Comparison of ENCODE assay signal across 22 cellular contexts in the genomic region with DNA sequence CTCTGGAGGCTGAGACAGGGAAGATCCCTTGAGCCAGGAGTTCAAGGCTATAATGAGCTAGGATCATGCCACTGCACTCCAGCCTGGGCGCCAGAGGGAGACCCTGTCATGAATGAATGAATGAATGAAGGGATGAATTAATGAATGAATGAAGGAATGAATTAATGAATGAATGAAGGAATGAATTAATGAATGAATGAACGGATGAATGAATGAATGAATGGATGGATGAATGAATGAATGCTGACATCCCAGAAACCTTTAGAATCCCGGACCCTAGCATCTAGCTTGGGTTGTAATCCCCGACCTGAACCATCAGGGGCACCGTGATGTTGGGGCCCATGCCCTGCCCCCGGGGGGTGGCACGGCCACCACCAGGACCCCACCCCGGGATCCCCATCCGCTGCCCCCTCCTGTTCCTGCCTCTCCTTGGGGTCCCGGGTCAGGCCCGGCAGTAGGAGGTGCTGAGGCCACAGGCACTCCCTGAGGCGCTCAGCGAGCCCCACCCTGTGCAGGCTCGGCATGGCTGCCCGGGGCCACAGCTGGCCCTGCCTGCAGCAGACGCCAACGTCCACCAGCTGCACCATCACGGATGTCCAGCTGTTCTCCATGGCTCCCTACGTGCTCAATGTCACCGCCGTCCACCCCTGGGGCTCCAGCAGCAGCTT. TPM values are rescaled to one million over a fixed set of nuclear protein-coding genes. Genes with fewer than 3 reads are reported as not detected.
DNase-seq lines count a peak whose midpoint lies in the region; ATAC-seq and TF ChIP-seq lines count a peak whose summit lies in the region.
"Had no signal": no experiment of that assay in that cellular context is flagged by ENCODE, and none has a peak within 500 bp of the region (broad histone marks: within the 10 kb centered on the region; RNA-seq: fewer than 3 reads in every experiment).

No MANE protein-coding gene starts in this region.

- H3K27ac Mint-ChIP-seq in endodermal cell, result no peak overlapping the region
- H3K27ac Mint-ChIP-seq: activated naive CD4-positive, alpha-beta T cell treated with anti-CD3 and anti-CD28 coated beads, Interleukin-2, amount 50 U/mL, for 72 hours; activated T-cell treated with anti-CD3 and anti-CD28 coated beads, Interleukin-2, amount 50 U/mL, for 72 hours; effector memory CD8-positive, alpha-beta T cell; memory B cell; natural killer cell treated with Interleukin-12 subunit alpha and Interleukin-12 subunit beta and Interleukin-15 and Interleukin-18, amount 100 ng/mL, for 72 hours; progenitor cell of endocrine pancreas had no signal

- DNase-seq in DMS53 (lab: John Stamatoyannopoulos, UW) (peak; percentile 52), DMS53 treated with DMSO at 0.1 percent for 48 hours (lab: John Stamatoyannopoulos, UW; ENCODE audit: unreplicated experiment) (no peak), SW480 (ENCODE audit: low spot score) (peak; percentile 39), neuronal stem cell (ENCODE audit: low spot score) (no peak), NCI-H1105 (lab: John Stamatoyannopoulos, UW) (no peak), endodermal cell (no peak)
- DNase-seq: SIG-M5 had no signal

- no peak overlapping the region for H3K4me3 Mint-ChIP-seq in endodermal cell
- H3K4me3 Mint-ChIP-seq: effector memory CD8-positive, alpha-beta T cell; T-helper 2 cell treated with Interferon-gamma antibody and Interleukin-4, amounts not matched to agents 5 μg/mL and 100 μg/mL, for 36 hours had no signal

- H4K8ac ChIP-seq in neuronal stem cell (ENCODE audit: low read depth, low read length), result no peak overlapping the region

- H3K36me3 ChIP-seq in neuronal stem cell (replicated peaks in 1 of 2; ENCODE audit: control insufficient read depth in 2 of 2, insufficient read depth in 2 of 2, low read length in 2 of 2) (no peaks in the 10 kb centered on the region), endodermal cell (ENCODE audit: control insufficient read depth, insufficient read depth, low read length) (no peaks in the 10 kb centered on the region)
- H3K36me3 ChIP-seq: BE2C, heart left ventricle had no signal

- WGBS in neuronal stem cell (ENCODE audit: extremely low coverage in 2 of 2, insufficient read length in 2 of 2, insufficient replicate concordance in 1 of 2), 2 donors, result 100% methylated on average over 1 of the region's 21 CpGs; no CpG with 5 or more reads in 1 of the 2 donors
- 81 to 82% methylated on average over 15 to 21 of the region's 21 CpGs for WGBS in endodermal cell (ENCODE audit: insufficient coverage in 1 of 2, insufficient read length in 1 of 2), 2 experiments

- no peak overlapping the region for H4K91ac ChIP-seq in neuronal stem cell (ENCODE audit: low read depth, low read length, poor library complexity)

- peak; percentile 43 for TF ChIP-seq POLR2A in GM19099 (IDR thresholded peaks at IDR 0.05; ENCODE audit: extremely low read depth, insufficient read length, low read depth)

- H3K4me2 ChIP-seq in neuronal stem cell (ENCODE audit: insufficient read depth, low read length, poor library complexity, severe bottlenecking), result no peak overlapping the region
- H3K4me2 ChIP-seq: smooth muscle cell had no signal

- H3K4me3 ChIP-seq in neuronal stem cell (ENCODE audit: low read length in 2 of 2) (no peak overlapping the region), endodermal cell (ENCODE audit: low read length) (no peak overlapping the region)
- H3K4me3 ChIP-seq: heart left ventricle, smooth muscle cell, testis had no signal

- no peaks in the 10 kb centered on the region for H3K4me1 Mint-ChIP-seq in endodermal cell

- H2BK120ac ChIP-seq in neuronal stem cell (ENCODE audit: low read depth, low read length), result peak overlapping the region; percentile 61

- H3K14ac ChIP-seq in neuronal stem cell (ENCODE audit: low read length), result peak overlapping the region; percentile 17

- H2AK5ac ChIP-seq in neuronal stem cell (ENCODE audit: low read depth, low read length), result peak overlapping the region; percentile 84

- no peaks in the 10 kb centered on the region for H3K27me3 ChIP-seq in neuronal stem cell (ENCODE audit: control insufficient read depth in 3 of 3, insufficient read depth in 3 of 3, low read depth in 1 of 3, low read length in 3 of 3)
- H3K27me3 ChIP-seq in endodermal cell (ENCODE audit: control insufficient read depth, insufficient read depth, low read length, poor library complexity, severe bottlenecking), result no peaks in the 10 kb centered on the region
- H3K27me3 ChIP-seq: BE2C, testis had no signal

- no peak for ATAC-seq in GM18907 (IDR thresholded peaks at IDR 0.05; ENCODE audit: unreplicated experiment)
- ATAC-seq: activated T-cell treated with anti-CD3 and anti-CD28 coated beads, Interleukin-2, amount 50 U/mL, for 72 hours; natural killer cell treated with Interleukin-12 subunit alpha and Interleukin-12 subunit beta and Interleukin-15 and Interleukin-18, amount 100 ng/mL, for 72 hours had no signal

- H3K27ac ChIP-seq in neuronal stem cell (replicated peaks; ENCODE audit: low read length), result no peak overlapping the region
- no peak overlapping the region for H3K27ac ChIP-seq in endodermal cell (ENCODE audit: low read depth, low read length)
- H3K27ac ChIP-seq: 22Rv1, heart left ventricle, testis had no signal

- no peak overlapping the region for H2BK12ac ChIP-seq in neuronal stem cell (ENCODE audit: low read length)

- H3K79me1 ChIP-seq in neuronal stem cell (ENCODE audit: low read depth, low read length), result no peaks in the 10 kb centered on the region

- no peak for TF ChIP-seq CTCF in endodermal cell (conservative IDR thresholded peaks at IDR 0.05)

- H3K9me3 ChIP-seq in neuronal stem cell (replicated peaks in 1 of 2; ENCODE audit: control insufficient read depth in 2 of 2, insufficient read depth in 1 of 2, low read depth in 1 of 2, low read length in 2 of 2), result peaks cover 0 to 2% of the 10 kb centered on the region in 2 donors
- no peaks in the 10 kb centered on the region for H3K9me3 ChIP-seq in endodermal cell (ENCODE audit: control insufficient read depth, low read length)
- H3K9me3 ChIP-seq: BE2C, heart left ventricle, testis had no signal

- H3K18ac ChIP-seq in neuronal stem cell (ENCODE audit: low read length), result peak overlapping the region; percentile 57

- H2AFZ ChIP-seq in neuronal stem cell (ENCODE audit: low read length), result peak overlapping the region; percentile 51

- peak overlapping the region; percentile 75 for H2BK15ac ChIP-seq in neuronal stem cell (ENCODE audit: low read length)

- H3K23ac ChIP-seq in neuronal stem cell (ENCODE audit: low read depth, low read length, poor library complexity), result peak overlapping the region; percentile 80

- no peaks in the 10 kb centered on the region for H3K9me3 Mint-ChIP-seq in endodermal cell
- H3K9me3 Mint-ChIP-seq: activated naive CD4-positive, alpha-beta T cell treated with anti-CD3 and anti-CD28 coated beads, Interleukin-2, amount 50 U/mL, for 72 hours; activated T-cell treated with anti-CD3 and anti-CD28 coated beads, Interleukin-2, amount 50 U/mL, for 72 hours; effector memory CD8-positive, alpha-beta T cell; memory B cell; natural killer cell treated with Interleukin-12 subunit alpha and Interleukin-12 subunit beta and Interleukin-15 and Interleukin-18, amount 100 ng/mL, for 72 hours; T-helper 2 cell treated with Interferon-gamma antibody and Interleukin-4, amounts not matched to agents 5 μg/mL and 100 μg/mL, for 36 hours had no signal

- H3K9ac ChIP-seq in neuronal stem cell (ENCODE audit: low read depth, low read length, poor library complexity) (peak overlapping the region; percentile 4), endodermal cell (ENCODE audit: extremely low read depth, low read length, poor library complexity, severe bottlenecking) (no peak overlapping the region)

- no peak overlapping the region for H3K4ac ChIP-seq in neuronal stem cell (ENCODE audit: low read length)

- peaks cover 5% of the 10 kb centered on the region for H3K27me3 Mint-ChIP-seq in endodermal cell (ENCODE audit: insufficient read depth)
- H3K27me3 Mint-ChIP-seq: natural killer cell treated with Interleukin-12 subunit alpha and Interleukin-12 subunit beta and Interleukin-15 and Interleukin-18, amount 100 ng/mL, for 72 hours had no signal

- no peaks in the 10 kb centered on the region for H3K36me3 Mint-ChIP-seq in endodermal cell (ENCODE audit: low read depth)
- H3K36me3 Mint-ChIP-seq: activated naive CD4-positive, alpha-beta T cell treated with anti-CD3 and anti-CD28 coated beads, Interleukin-2, amount 50 U/mL, for 72 hours; natural killer cell treated with Interleukin-12 subunit alpha and Interleukin-12 subunit beta and Interleukin-15 and Interleukin-18, amount 100 ng/mL, for 72 hours had no signal

- H3K4me1 ChIP-seq in neuronal stem cell (ENCODE audit: control insufficient read depth in 2 of 2, insufficient read depth in 1 of 2, low read depth in 1 of 2, low read length in 2 of 2) (no peaks in the 10 kb centered on the region), endodermal cell (ENCODE audit: control insufficient read depth, insufficient read depth, low read length) (no peaks in the 10 kb centered on the region)
- H3K4me1 ChIP-seq: BE2C had no signal

- no peak overlapping the region for H2BK5ac ChIP-seq in neuronal stem cell (ENCODE audit: low read length)

RNA-seq across cellular contexts. Expression of a gene that starts 3.4 kb away (rescaled TPM):
- polyA plus RNA-seq in neuronal stem cell (2013, experiment 1 of 2), result 0.06 TPM
- 0.03 TPM for polyA plus RNA-seq in neuronal stem cell (2013, experiment 2 of 2)
- not detected for total RNA-seq in endodermal cell
- polyA plus RNA-seq in endodermal cell (2013, experiment 1 of 2), result 0.25 TPM
- 0.54 TPM for polyA plus RNA-seq in endodermal cell (2013, experiment 2 of 2)
- total RNA-seq: HT-29, progenitor cell of endocrine pancreas had no signal

RNA-seq across cellular contexts. Expression of a gene that starts 14.1 kb away (rescaled TPM):
- 17.8 TPM for polyA plus RNA-seq in neuronal stem cell (2013, experiment 1 of 2)
- polyA plus RNA-seq in neuronal stem cell (2013, experiment 2 of 2), result 16.3 TPM
- total RNA-seq in endodermal cell, result 10 to 100 TPM; 15.8 to 16.4 TPM
- 19.3 TPM for polyA plus RNA-seq in endodermal cell (2013, experiment 1 of 2)
- 19.0 TPM for polyA plus RNA-seq in endodermal cell (2013, experiment 2 of 2)

RNA-seq across cellular contexts. Expression of a gene that starts 46.3 kb away (rescaled TPM):
- 0.26 TPM for polyA plus RNA-seq in neuronal stem cell (2013, experiment 1 of 2)
- polyA plus RNA-seq in neuronal stem cell (2013, experiment 2 of 2), result 0.32 TPM
- 1 to 10 TPM; 2.8 to 6.6 TPM for total RNA-seq in endodermal cell
- 10.1 TPM for polyA plus RNA-seq in endodermal cell (2013, experiment 1 of 2)
- polyA plus RNA-seq in endodermal cell (2013, experiment 2 of 2), result 9.9 TPM
- total RNA-seq: activated naive CD4-positive, alpha-beta T cell treated with anti-CD3 and anti-CD28 coated beads, Interleukin-2, amount 50 U/mL, for 72 hours; activated T-cell treated with anti-CD3 and anti-CD28 coated beads, Interleukin-2, amount 50 U/mL, for 72 hours; natural killer cell treated with Interleukin-12 subunit alpha and Interleukin-12 subunit beta and Interleukin-15 and Interleukin-18, amount 100 ng/mL, for 72 hours; smooth muscle cell had no signal
- polyA plus RNA-seq: heart left ventricle, smooth muscle cell had no signal

RNA-seq across cellular contexts. Expression of a gene that starts 50.3 kb away (rescaled TPM):
- 0.60 TPM for polyA plus RNA-seq in neuronal stem cell (2013, experiment 1 of 2)
- polyA plus RNA-seq in neuronal stem cell (2013, experiment 2 of 2), result 0.64 TPM
- 1 to 10 TPM in 1 of 2 donors, under 1 TPM in 1; 0.77 to 2.0 TPM for total RNA-seq in endodermal cell
- 1.6 TPM for polyA plus RNA-seq in endodermal cell (2013, experiment 1 of 2)
- 1.1 TPM for polyA plus RNA-seq in endodermal cell (2013, experiment 2 of 2)
- total RNA-seq: smooth muscle cell had no signal

RNA-seq across cellular contexts. Expression of a gene that starts 50.4 kb away (rescaled TPM):
- 14.7 TPM for polyA plus RNA-seq in neuronal stem cell (2013, experiment 1 of 2)
- polyA plus RNA-seq in neuronal stem cell (2013, experiment 2 of 2), result 15.1 TPM
- 10 to 100 TPM; 22.1 to 29.1 TPM for total RNA-seq in endodermal cell
- polyA plus RNA-seq in endodermal cell (2013, experiment 1 of 2), result 21.4 TPM
- 21.3 TPM for polyA plus RNA-seq in endodermal cell (2013, experiment 2 of 2)

Comparison
In these comparisons a context has a peak if more than half of its experiments do, and no peak if none do; other contexts are left out.
1. DNase-seq: peak in DMS53 (single experiment) and SW480 (single experiment); none in DMS53 treated with DMSO at 0.1 percent for 48 hours (single experiment), neuronal stem cell (single experiment), NCI-H1105 (single experiment) and endodermal cell (single experiment).